ENCODE assay signal across 14 cellular contexts in the genomic region with DNA sequence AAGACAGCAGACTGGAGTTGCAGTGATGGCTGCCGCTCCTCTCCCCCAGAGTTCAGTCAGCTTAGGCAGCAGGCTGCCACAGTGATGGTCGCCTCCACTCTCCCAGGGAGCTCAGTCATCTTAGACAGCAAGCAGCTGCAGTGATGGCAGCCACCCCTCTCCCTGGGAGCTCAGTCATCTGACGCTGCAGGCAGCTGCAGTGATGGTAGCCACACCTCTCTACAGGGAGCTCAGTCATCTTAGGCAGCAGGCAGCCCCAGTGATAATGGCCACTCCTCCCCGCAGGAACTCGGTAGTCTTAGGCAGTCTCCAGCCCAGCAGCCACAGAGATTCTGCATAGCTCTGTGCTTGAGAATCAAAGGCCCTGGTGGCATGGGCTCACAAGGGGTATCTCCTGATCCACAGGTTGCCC.
DNase-seq lines count a peak whose midpoint lies in the region; ATAC-seq and TF ChIP-seq lines count a peak whose summit lies in the region.
"Had no signal": no experiment of that assay in that cellular context is flagged by ENCODE, and none has a peak within 500 bp of the region (broad histone marks: within the 10 kb centered on the region; RNA-seq: fewer than 3 reads in every experiment).

No MANE protein-coding gene starts in this region.

- TF ChIP-seq CTCF in BE2C (IDR thresholded peaks at IDR 0.05; ENCODE audit: low read depth, low read length) (no peak), WTC11 (IDR thresholded peaks at IDR 0.05) (no peak), progenitor cell of endocrine pancreas (IDR thresholded peaks at IDR 0.05; ENCODE audit: unreplicated experiment) (no peak)

- POLR2A ChIA-PET in WTC11 (lab: Charles Lee) = no interaction called here

- CTCF ChIA-PET in WTC11 (lab: Charles Lee) = interaction anchor here (1.6 kb wide), 1 partner anchor 951 kb away, joined by 4 read pairs; no protein-coding TSS in a partner anchor

- H3K9me3 ChIP-seq in BE2C = no peaks in the 10 kb centered on the region
- H3K9me3 ChIP-seq: pancreas had no signal

- H3K4me1 ChIP-seq in BE2C = no peaks in the 10 kb centered on the region
- H3K4me1 ChIP-seq: breast epithelium, pancreas had no signal

- peak; percentile 42 for ATAC-seq in HG02798 (IDR thresholded peaks at IDR 0.05; ENCODE audit: poor library complexity, unreplicated experiment)
- peak; percentile 88 for ATAC-seq in WTC11
- ATAC-seq: pancreas had no signal

- H3K36me3 Mint-ChIP-seq in WTC11 (peaks cover 3% of the 10 kb centered on the region; the same call in 1 of the 2 replicates), progenitor cell of endocrine pancreas (ENCODE audit: insufficient read depth) (no peaks in the 10 kb centered on the region)

- DNase-seq in BE2C (peak; percentile 18), WTC11 (ENCODE audit: low spot score) (peak; percentile 16), left kidney (ENCODE audit: low read depth, low spot score) (peak; percentile 55), activated gamma-delta T cell (lab: John Stamatoyannopoulos, UW) (no peak), amygdala (lab: John Stamatoyannopoulos, UW) (no peak), progenitor cell of endocrine pancreas (ENCODE audit: low spot score, unreplicated experiment) (no peak), NCI-H526 treated with DMSO at 0.1 percent for 48 hours (lab: John Stamatoyannopoulos, UW) (no peak)
- DNase-seq: activated B cell treated with CpG ODN at 0.5 μM for 24 hours; activated naive CD4-positive, alpha-beta T cell treated with anti-CD3 and anti-CD28 coated beads for 36 hours; AML-193; OCI-M1 had no signal

- H3K27ac Mint-ChIP-seq in WTC11 (no peak overlapping the region; the same call in 1 of the 2 replicates), progenitor cell of endocrine pancreas (no peak overlapping the region)
- H3K27ac Mint-ChIP-seq: activated B cell treated with CpG ODN at 0.5 μM for 24 hours; activated naive CD4-positive, alpha-beta T cell treated with anti-CD3 and anti-CD28 coated beads for 36 hours had no signal

- H3K9me3 Mint-ChIP-seq in WTC11 (peaks cover 29% of the 10 kb centered on the region), progenitor cell of endocrine pancreas (ENCODE audit: low read depth) (peaks cover 8% of the 10 kb centered on the region)

- H3K36me3 ChIP-seq in BE2C = no peaks in the 10 kb centered on the region
- H3K36me3 ChIP-seq: breast epithelium, pancreas had no signal

- H3K27me3 Mint-ChIP-seq in WTC11 (ENCODE audit: low read depth) (no peaks in the 10 kb centered on the region), progenitor cell of endocrine pancreas (no peaks in the 10 kb centered on the region)
- H3K27me3 Mint-ChIP-seq: activated B cell treated with CpG ODN at 0.5 μM for 24 hours had no signal

- H3K4me3 Mint-ChIP-seq in WTC11 (no peak overlapping the region), progenitor cell of endocrine pancreas (ENCODE audit: low read depth) (no peak overlapping the region)
- H3K4me3 Mint-ChIP-seq: activated B cell treated with CpG ODN at 0.5 μM for 24 hours; activated naive CD4-positive, alpha-beta T cell treated with anti-CD3 and anti-CD28 coated beads for 36 hours had no signal

- H3K4me1 Mint-ChIP-seq in WTC11 = peaks cover 12% of the 10 kb centered on the region
- no peaks in the 10 kb centered on the region for H3K4me1 Mint-ChIP-seq in progenitor cell of endocrine pancreas (ENCODE audit: low read depth)
- H3K4me1 Mint-ChIP-seq: activated B cell treated with CpG ODN at 0.5 μM for 24 hours had no signal

- no peak overlapping the region for H3K4me3 ChIP-seq in BE2C (ENCODE audit: low read depth, low read length)
- H3K4me3 ChIP-seq: breast epithelium, pancreas had no signal

- H3K27me3 ChIP-seq in BE2C = no peaks in the 10 kb centered on the region
- H3K27me3 ChIP-seq: breast epithelium, pancreas had no signal

TF ChIP-seq in WTC11, 78 proteins besides CTCF, POLR2A, EP300 and RAD21:
- TF ChIP-seq JAZF1 (CRISPR knock-in tag; IDR thresholded peaks at IDR 0.05) (no peak), MYBL2 (CRISPR knock-in tag; IDR thresholded peaks at IDR 0.05) (no peak)
- TF ChIP-seq, protein P1, sequence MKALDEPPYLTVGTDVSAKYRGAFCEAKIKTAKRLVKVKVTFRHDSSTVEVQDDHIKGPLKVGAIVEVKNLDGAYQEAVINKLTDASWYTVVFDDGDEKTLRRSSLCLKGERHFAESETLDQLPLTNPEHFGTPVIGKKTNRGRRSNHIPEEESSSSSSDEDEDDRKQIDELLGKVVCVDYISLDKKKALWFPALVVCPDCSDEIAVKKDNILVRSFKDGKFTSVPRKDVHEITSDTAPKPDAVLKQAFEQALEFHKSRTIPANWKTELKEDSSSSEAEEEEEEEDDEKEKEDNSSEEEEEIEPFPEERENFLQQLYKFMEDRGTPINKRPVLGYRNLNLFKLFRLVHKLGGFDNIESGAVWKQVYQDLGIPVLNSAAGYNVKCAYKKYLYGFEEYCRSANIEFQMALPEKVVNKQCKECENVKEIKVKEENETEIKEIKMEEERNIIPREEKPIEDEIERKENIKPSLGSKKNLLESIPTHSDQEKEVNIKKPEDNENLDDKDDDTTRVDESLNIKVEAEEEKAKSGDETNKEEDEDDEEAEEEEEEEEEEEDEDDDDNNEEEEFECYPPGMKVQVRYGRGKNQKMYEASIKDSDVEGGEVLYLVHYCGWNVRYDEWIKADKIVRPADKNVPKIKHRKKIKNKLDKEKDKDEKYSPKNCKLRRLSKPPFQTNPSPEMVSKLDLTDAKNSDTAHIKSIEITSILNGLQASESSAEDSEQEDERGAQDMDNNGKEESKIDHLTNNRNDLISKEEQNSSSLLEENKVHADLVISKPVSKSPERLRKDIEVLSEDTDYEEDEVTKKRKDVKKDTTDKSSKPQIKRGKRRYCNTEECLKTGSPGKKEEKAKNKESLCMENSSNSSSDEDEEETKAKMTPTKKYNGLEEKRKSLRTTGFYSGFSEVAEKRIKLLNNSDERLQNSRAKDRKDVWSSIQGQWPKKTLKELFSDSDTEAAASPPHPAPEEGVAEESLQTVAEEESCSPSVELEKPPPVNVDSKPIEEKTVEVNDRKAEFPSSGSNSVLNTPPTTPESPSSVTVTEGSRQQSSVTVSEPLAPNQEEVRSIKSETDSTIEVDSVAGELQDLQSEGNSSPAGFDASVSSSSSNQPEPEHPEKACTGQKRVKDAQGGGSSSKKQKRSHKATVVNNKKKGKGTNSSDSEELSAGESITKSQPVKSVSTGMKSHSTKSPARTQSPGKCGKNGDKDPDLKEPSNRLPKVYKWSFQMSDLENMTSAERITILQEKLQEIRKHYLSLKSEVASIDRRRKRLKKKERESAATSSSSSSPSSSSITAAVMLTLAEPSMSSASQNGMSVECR (CRISPR knock-in tag; IDR thresholded peaks at IDR 0.05; ENCODE audit: borderline replicate concordance) = no peak
- TF ChIP-seq, protein P2, sequence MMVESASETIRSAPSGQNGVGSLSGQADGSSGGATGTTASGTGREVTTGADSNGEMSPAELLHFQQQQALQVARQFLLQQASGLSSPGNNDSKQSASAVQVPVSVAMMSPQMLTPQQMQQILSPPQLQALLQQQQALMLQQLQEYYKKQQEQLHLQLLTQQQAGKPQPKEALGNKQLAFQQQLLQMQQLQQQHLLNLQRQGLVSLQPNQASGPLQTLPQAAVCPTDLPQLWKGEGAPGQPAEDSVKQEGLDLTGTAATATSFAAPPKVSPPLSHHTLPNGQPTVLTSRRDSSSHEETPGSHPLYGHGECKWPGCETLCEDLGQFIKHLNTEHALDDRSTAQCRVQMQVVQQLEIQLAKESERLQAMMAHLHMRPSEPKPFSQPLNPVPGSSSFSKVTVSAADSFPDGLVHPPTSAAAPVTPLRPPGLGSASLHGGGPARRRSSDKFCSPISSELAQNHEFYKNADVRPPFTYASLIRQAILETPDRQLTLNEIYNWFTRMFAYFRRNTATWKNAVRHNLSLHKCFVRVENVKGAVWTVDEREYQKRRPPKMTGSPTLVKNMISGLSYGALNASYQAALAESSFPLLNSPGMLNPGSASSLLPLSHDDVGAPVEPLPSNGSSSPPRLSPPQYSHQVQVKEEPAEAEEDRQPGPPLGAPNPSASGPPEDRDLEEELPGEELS (CRISPR knock-in tag; IDR thresholded peaks at IDR 0.05) = no peak
- TF ChIP-seq, protein P3, sequence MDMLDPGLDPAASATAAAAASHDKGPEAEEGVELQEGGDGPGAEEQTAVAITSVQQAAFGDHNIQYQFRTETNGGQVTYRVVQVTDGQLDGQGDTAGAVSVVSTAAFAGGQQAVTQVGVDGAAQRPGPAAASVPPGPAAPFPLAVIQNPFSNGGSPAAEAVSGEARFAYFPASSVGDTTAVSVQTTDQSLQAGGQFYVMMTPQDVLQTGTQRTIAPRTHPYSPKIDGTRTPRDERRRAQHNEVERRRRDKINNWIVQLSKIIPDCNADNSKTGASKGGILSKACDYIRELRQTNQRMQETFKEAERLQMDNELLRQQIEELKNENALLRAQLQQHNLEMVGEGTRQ (CRISPR knock-in tag; IDR thresholded peaks at IDR 0.05) = no peak
- TF ChIP-seq, protein P4, sequence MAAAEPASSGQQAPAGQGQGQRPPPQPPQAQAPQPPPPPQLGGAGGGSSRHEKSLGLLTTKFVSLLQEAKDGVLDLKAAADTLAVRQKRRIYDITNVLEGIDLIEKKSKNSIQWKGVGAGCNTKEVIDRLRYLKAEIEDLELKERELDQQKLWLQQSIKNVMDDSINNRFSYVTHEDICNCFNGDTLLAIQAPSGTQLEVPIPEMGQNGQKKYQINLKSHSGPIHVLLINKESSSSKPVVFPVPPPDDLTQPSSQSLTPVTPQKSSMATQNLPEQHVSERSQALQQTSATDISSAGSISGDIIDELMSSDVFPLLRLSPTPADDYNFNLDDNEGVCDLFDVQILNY (CRISPR knock-in tag; IDR thresholded peaks at IDR 0.05) = no peak
- TF ChIP-seq, protein P5, sequence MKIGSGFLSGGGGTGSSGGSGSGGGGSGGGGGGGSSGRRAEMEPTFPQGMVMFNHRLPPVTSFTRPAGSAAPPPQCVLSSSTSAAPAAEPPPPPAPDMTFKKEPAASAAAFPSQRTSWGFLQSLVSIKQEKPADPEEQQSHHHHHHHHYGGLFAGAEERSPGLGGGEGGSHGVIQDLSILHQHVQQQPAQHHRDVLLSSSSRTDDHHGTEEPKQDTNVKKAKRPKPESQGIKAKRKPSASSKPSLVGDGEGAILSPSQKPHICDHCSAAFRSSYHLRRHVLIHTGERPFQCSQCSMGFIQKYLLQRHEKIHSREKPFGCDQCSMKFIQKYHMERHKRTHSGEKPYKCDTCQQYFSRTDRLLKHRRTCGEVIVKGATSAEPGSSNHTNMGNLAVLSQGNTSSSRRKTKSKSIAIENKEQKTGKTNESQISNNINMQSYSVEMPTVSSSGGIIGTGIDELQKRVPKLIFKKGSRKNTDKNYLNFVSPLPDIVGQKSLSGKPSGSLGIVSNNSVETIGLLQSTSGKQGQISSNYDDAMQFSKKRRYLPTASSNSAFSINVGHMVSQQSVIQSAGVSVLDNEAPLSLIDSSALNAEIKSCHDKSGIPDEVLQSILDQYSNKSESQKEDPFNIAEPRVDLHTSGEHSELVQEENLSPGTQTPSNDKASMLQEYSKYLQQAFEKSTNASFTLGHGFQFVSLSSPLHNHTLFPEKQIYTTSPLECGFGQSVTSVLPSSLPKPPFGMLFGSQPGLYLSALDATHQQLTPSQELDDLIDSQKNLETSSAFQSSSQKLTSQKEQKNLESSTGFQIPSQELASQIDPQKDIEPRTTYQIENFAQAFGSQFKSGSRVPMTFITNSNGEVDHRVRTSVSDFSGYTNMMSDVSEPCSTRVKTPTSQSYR (CRISPR knock-in tag; IDR thresholded peaks at IDR 0.05) = no peak

Comparison
In these comparisons a context has a peak if more than half of its experiments do, and no peak if none do; other contexts are left out.
1. DNase-seq: peak in BE2C (single experiment), WTC11 (single experiment) and left kidney (single experiment); none in activated gamma-delta T cell (single experiment), amygdala (0 of 56), progenitor cell of endocrine pancreas (single experiment) and NCI-H526 treated with DMSO at 0.1 percent for 48 hours (single experiment).